Comparison of ENCODE assay signal across 10 cellular contexts in genomic region chr19:39446365-39447084, GRCh38. TPM values are rescaled to one million over a fixed set of nuclear protein-coding genes. Genes with fewer than 3 reads are reported as not detected.
DNase-seq lines count a peak whose midpoint lies in the region; ATAC-seq and TF ChIP-seq lines count a peak whose summit lies in the region.
"Had no signal": no experiment of that assay in that cellular context is flagged by ENCODE, and none has a peak within 500 bp of the region (broad histone marks: within the 10 kb centered on the region; RNA-seq: fewer than 3 reads in every experiment).

No MANE protein-coding gene starts in this region.

- peaks cover 33% of the 10 kb centered on the region for H3K36me3 Mint-ChIP-seq in T-helper 1 cell treated with Interleukin-12 subunit alpha and Interleukin-12 subunit beta and Interleukin-4 antibody, amounts not matched to agents 30 μg/mL and 1 μg/mL, for 36 hours (ENCODE audit: low read depth)
- H3K36me3 Mint-ChIP-seq in activated T-helper 17 cell treated with anti-CD3 and anti-CD28 coated beads, Interleukin-2, amount 50 U/mL, for 72 hours (ENCODE audit: low read depth): peaks cover 71% of the 10 kb centered on the region

- TF ChIP-seq EP300 in stomach (IDR thresholded peaks at IDR 0.05): no peak

- intact Hi-C loops in stomach (cut with DNase I; ENCODE audit: low total_unique reads): no loop called here

- peaks cover 49% of the 10 kb centered on the region for H3K4me1 Mint-ChIP-seq in T-helper 1 cell treated with Interleukin-12 subunit alpha and Interleukin-12 subunit beta and Interleukin-4 antibody, amounts not matched to agents 30 μg/mL and 1 μg/mL, for 36 hours (ENCODE audit: low read depth)
- peaks cover 31% of the 10 kb centered on the region for H3K4me1 Mint-ChIP-seq in activated T-helper 17 cell treated with anti-CD3 and anti-CD28 coated beads, Interleukin-2, amount 50 U/mL, for 72 hours

- 75 to 83% (median 80%) methylated on average over 16 of the region's 16 CpGs for WGBS in stomach, 5 donors

- H3K36me3 ChIP-seq in iPS-20b (ENCODE audit: insufficient read depth, low read depth, low read length) (peaks cover 23% of the 10 kb centered on the region), stomach (peaks cover 0 to 23% (median 13%) of the 10 kb centered on the region in 4 donors)

- TF ChIP-seq CTCF in stomach (IDR thresholded peaks at IDR 0.05): no peak

- peak overlapping the region; percentile 94; the same call in 1 of the 2 replicates for H3K9ac ChIP-seq in iPS-20b (ENCODE audit: low read depth, low read length)

- no peaks in the 10 kb centered on the region for H3K27me3 ChIP-seq in iPS-20b (ENCODE audit: insufficient read depth, low read length)
- no peaks in the 10 kb centered on the region for H3K27me3 ChIP-seq in stomach

- H3K27me3 Mint-ChIP-seq in T-helper 1 cell treated with Interleukin-12 subunit alpha and Interleukin-12 subunit beta and Interleukin-4 antibody, amounts not matched to agents 30 μg/mL and 1 μg/mL, for 36 hours (ENCODE audit: low read depth): no peaks in the 10 kb centered on the region
- H3K27me3 Mint-ChIP-seq in activated T-helper 17 cell treated with anti-CD3 and anti-CD28 coated beads, Interleukin-2, amount 50 U/mL, for 72 hours: no peaks in the 10 kb centered on the region

- peak overlapping the region; percentile 97 for H3K27ac Mint-ChIP-seq in T-helper 1 cell treated with Interleukin-12 subunit alpha and Interleukin-12 subunit beta and Interleukin-4 antibody, amounts not matched to agents 30 μg/mL and 1 μg/mL, for 36 hours
- peak overlapping the region; percentile 99 for H3K27ac Mint-ChIP-seq in activated T-helper 17 cell treated with anti-CD3 and anti-CD28 coated beads, Interleukin-2, amount 50 U/mL, for 72 hours

- peak overlapping the region; percentile 97 for H3K4me3 Mint-ChIP-seq in T-helper 1 cell treated with Interleukin-12 subunit alpha and Interleukin-12 subunit beta and Interleukin-4 antibody, amounts not matched to agents 30 μg/mL and 1 μg/mL, for 36 hours
- H3K4me3 Mint-ChIP-seq in activated T-helper 17 cell treated with anti-CD3 and anti-CD28 coated beads, Interleukin-2, amount 50 U/mL, for 72 hours: peak overlapping the region; percentile 93

- DNase-seq in T-helper 1 cell: no peak
- DNase-seq in stomach: no peak
- DNase-seq in hypothalamus (lab: John Stamatoyannopoulos, UW): no peak
- DNase-seq: C1 segment of cervical spinal cord; stimulated activated CD4-positive, alpha-beta T cell treated with anti-CD3 and anti-CD28 coated beads, Interleukin-15, amount 100 ng/mL, for 24 hours had no signal

- no peak for ATAC-seq in activated T-helper 17 cell treated with anti-CD3 and anti-CD28 coated beads, Interleukin-2, amount 50 U/mL, for 72 hours (replicated peaks)
- ATAC-seq in GM21360 (IDR thresholded peaks at IDR 0.05; ENCODE audit: unreplicated experiment) (no peak), HG02885 (IDR thresholded peaks at IDR 0.05; ENCODE audit: poor library complexity, unreplicated experiment) (no peak)

- H3K4me3 ChIP-seq in iPS-20b (ENCODE audit: low read length) (peak overlapping the region; percentile 88), stomach (peak overlapping the region; percentile 68 to 97 (median 86))

- H3K4me1 ChIP-seq in iPS-20b (ENCODE audit: insufficient read depth, low read length): 0 out of 2 replicates have a peak, but pooled peaks cover 4% of the 10 kb centered on the region
- peaks cover 20 to 67% (median 47%) of the 10 kb centered on the region in 4 donors for H3K4me1 ChIP-seq in stomach

- H3K27ac ChIP-seq in iPS-20b (ENCODE audit: low read length) (no peak overlapping the region), stomach (peak overlapping the region in 4 of 5 donors; percentile 88 to 96 (median 95))

- H3K9me3 ChIP-seq in iPS-20b (ENCODE audit: insufficient read depth, low read depth, low read length) (no peaks in the 10 kb centered on the region), stomach (no peaks in the 10 kb centered on the region)

- H3K9me3 Mint-ChIP-seq in T-helper 1 cell treated with Interleukin-12 subunit alpha and Interleukin-12 subunit beta and Interleukin-4 antibody, amounts not matched to agents 30 μg/mL and 1 μg/mL, for 36 hours: no peaks in the 10 kb centered on the region
- H3K9me3 Mint-ChIP-seq in activated T-helper 17 cell treated with anti-CD3 and anti-CD28 coated beads, Interleukin-2, amount 50 U/mL, for 72 hours: no peaks in the 10 kb centered on the region

- TF ChIP-seq POLR2A in stomach (IDR thresholded peaks at IDR 0.05): no peak

RNA-seq across cellular contexts. Expression of gene SUPT5H, which starts 1.1 kb away (rescaled TPM):
- total RNA-seq in activated T-helper 17 cell treated with anti-CD3 and anti-CD28 coated beads, Interleukin-2, amount 50 U/mL, for 72 hours: 100 to 1,000 TPM; 182 to 239 TPM
- 100 to 1,000 TPM in 3 of 5 donors, 10 to 100 TPM in 2; 61.7 to 127 (median 101) TPM for total RNA-seq in stomach
- polyA plus RNA-seq in stomach: 100 to 1,000 TPM in 2 of 3 donors, 10 to 100 TPM in 1; 97.2 to 121 (median 118) TPM

RNA-seq across cellular contexts. Expression of gene RPS16, which starts 10.8 kb away (rescaled TPM):
- total RNA-seq in activated T-helper 17 cell treated with anti-CD3 and anti-CD28 coated beads, Interleukin-2, amount 50 U/mL, for 72 hours: 1,000 to 10,000 TPM; 2,984 to 3,090 TPM
- total RNA-seq in stomach: 1,000 to 10,000 TPM in 3 of 5 donors, 100 to 1,000 TPM in 1, 10 to 100 TPM in 1; 69.0 to 2,451 (median 1,419) TPM
- 1,000 to 10,000 TPM; 3,264 to 4,294 (median 3,586) TPM for polyA plus RNA-seq in stomach

RNA-seq across cellular contexts. Expression of gene PLEKHG2, which starts 34.1 kb away (rescaled TPM):
- total RNA-seq in activated T-helper 17 cell treated with anti-CD3 and anti-CD28 coated beads, Interleukin-2, amount 50 U/mL, for 72 hours: 10 to 100 TPM; 51.2 to 69.4 TPM
- 10 to 100 TPM in 2 of 5 donors, 1 to 10 TPM in 3; 1.4 to 20.2 (median 8.5) TPM for total RNA-seq in stomach
- polyA plus RNA-seq in stomach: 1 to 10 TPM; 4.6 to 6.3 (median 4.9) TPM

RNA-seq across cellular contexts. Expression of gene TIMM50, which starts 34.1 kb away (rescaled TPM):
- total RNA-seq in activated T-helper 17 cell treated with anti-CD3 and anti-CD28 coated beads, Interleukin-2, amount 50 U/mL, for 72 hours: 10 to 100 TPM; 51.5 to 95.1 TPM
- total RNA-seq in stomach: 100 to 1,000 TPM in 1 of 5 donors, 10 to 100 TPM in 4; 35.0 to 106 (median 56.2) TPM
- 10 to 100 TPM; 36.5 to 51.2 (median 49.7) TPM for polyA plus RNA-seq in stomach

RNA-seq across cellular contexts. Expression of gene ZFP36, which starts 39.9 kb away (rescaled TPM):
- 100 to 1,000 TPM in 1 of 2 donors, 10 to 100 TPM in 1; 67.4 to 265 TPM for total RNA-seq in activated T-helper 17 cell treated with anti-CD3 and anti-CD28 coated beads, Interleukin-2, amount 50 U/mL, for 72 hours
- total RNA-seq in stomach: 1,000 to 10,000 TPM in 1 of 5 donors, 100 to 1,000 TPM in 3, 10 to 100 TPM in 1; 26.1 to 1,667 (median 340) TPM
- 100 to 1,000 TPM; 127 to 150 (median 136) TPM for polyA plus RNA-seq in stomach
